Comparison of ENCODE assay signal across 1 cellular context in the genomic region with DNA sequence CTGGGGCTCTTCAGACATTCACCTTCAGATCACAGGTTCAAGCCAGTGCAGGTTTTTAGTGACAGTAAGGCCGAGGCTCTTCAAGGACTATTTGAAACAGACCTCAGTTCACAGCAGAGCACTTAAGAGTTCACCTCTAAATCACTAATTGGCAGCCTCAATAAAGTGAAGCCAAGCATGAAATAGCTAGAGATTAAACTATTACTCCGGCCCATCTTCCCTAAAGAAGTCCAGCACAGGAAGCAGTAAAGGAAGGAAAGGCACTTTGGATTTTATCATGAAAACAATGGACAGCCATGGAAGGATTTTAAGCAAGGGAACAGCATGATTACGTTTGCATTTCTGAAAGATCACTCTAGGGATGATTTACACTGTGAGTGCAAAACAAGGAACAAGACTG.
TF ChIP-seq lines count a peak whose summit lies in the region.

No MANE protein-coding gene starts in this region.

TF ChIP-seq in H1, 55 proteins besides CTCF, POLR2A, EP300 and RAD21:
- TF ChIP-seq JUN (IDR thresholded peaks at IDR 0.05; ENCODE audit: low read depth, low read length) (no peak), SIN3A (conservative IDR thresholded peaks at IDR 0.05 in 1 of 2, IDR thresholded peaks at IDR 0.05 in 1 of 2; ENCODE audit: low read depth in 1 of 2, low read length in 2 of 2) (no peak), TCF12 (IDR thresholded peaks at IDR 0.05; ENCODE audit: low read depth, low read length) (no peak), BCL11A (IDR thresholded peaks at IDR 0.05; ENCODE audit: low read depth in 2 of 2, low read length in 2 of 2) (no peak), HDAC6 (IDR thresholded peaks at IDR 0.05; ENCODE audit: low read depth, low read length) (no peak), ZNF274 (IDR thresholded peaks at IDR 0.05; ENCODE audit: borderline replicate concordance, extremely low read depth, low read length) (no peak), SUZ12 (IDR thresholded peaks at IDR 0.05; ENCODE audit: low read length) (no peak), HDAC2 (IDR thresholded peaks at IDR 0.05; ENCODE audit: borderline replicate concordance in 1 of 2, low read depth in 2 of 2, low read length in 2 of 2) (no peak), SIX5 (IDR thresholded peaks at IDR 0.05; ENCODE audit: low read depth, low read length) (no peak), POLR2AphosphoS5 (IDR thresholded peaks at IDR 0.05; ENCODE audit: low read depth, low read length) (no peak), KDM5A (IDR thresholded peaks at IDR 0.05; ENCODE audit: low read length) (no peak), CHD2 (IDR thresholded peaks at IDR 0.05; ENCODE audit: low read length) (no peak), RNF2 (IDR thresholded peaks at IDR 0.05; ENCODE audit: borderline replicate concordance, low read depth, low read length, missing control alignments, poor library complexity, severe bottlenecking) (no peak), SRF (IDR thresholded peaks at IDR 0.05; ENCODE audit: low read depth, low read length) (no peak), BRCA1 (IDR thresholded peaks at IDR 0.05; ENCODE audit: low read depth, low read length) (no peak), RXRA (IDR thresholded peaks at IDR 0.05; ENCODE audit: insufficient read depth, low read depth, low read length) (no peak), SP4 (IDR thresholded peaks at IDR 0.05; ENCODE audit: low read length) (no peak), SP2 (IDR thresholded peaks at IDR 0.05; ENCODE audit: low read length) (no peak), GTF2F1 (IDR thresholded peaks at IDR 0.05; ENCODE audit: borderline replicate concordance, low read depth, low read length) (no peak)
